In genomic region chr9:108272350-108272899, GRCh38 we compare ENCODE assay signal across 8 cellular contexts.
A peak's percentile ranks its signal among the peaks of the same experiment; 100 is the strongest.
DNase-seq lines count a peak whose midpoint lies in the region; ATAC-seq and TF ChIP-seq lines count a peak whose summit lies in the region.

No MANE protein-coding gene starts in this region.

- ATAC-seq in GM21619 (IDR thresholded peaks at IDR 0.05; ENCODE audit: unreplicated experiment), result peak; percentile 54
- no peak for ATAC-seq in HG03460 (IDR thresholded peaks at IDR 0.05; ENCODE audit: unreplicated experiment)

- DNase-seq in NCI-H345 treated with DMSO at 0.1 percent for 48 hours (lab: John Stamatoyannopoulos, UW; ENCODE audit: unreplicated experiment), result peak; percentile 54
- peak; percentile 7 for DNase-seq in cerebellar cortex (ENCODE audit: low spot score)
- peak; percentile 76 for DNase-seq in kidney tubule cell (ENCODE audit: low spot score)
- peak; percentile 64 for DNase-seq in testis
- no peak for DNase-seq in DMS114 treated with DMSO at 0.1 percent for 48 hours (lab: John Stamatoyannopoulos, UW; ENCODE audit: unreplicated experiment)

- H3K4me3 ChIP-seq in testis, result no peak overlapping the region

- TF ChIP-seq CTCF in C4-2B (conservative IDR thresholded peaks at IDR 0.05) (peak; percentile 84), testis (IDR thresholded peaks at IDR 0.05) (peak; percentile 32 to 64 (median 38))

- H3K36me3 ChIP-seq in testis (ENCODE audit: low read depth, missing control alignments), result no peaks in the 10 kb centered on the region

- WGBS in testis, 2 donors, result 67 to 69% methylated on average over 7 of the region's 7 CpGs

- H3K27me3 ChIP-seq in testis, result no peaks in the 10 kb centered on the region

- intact Hi-C loops in testis (cut with DNase I; ENCODE audit: low total_unique reads), result no loop called here

- H3K27ac ChIP-seq in C4-2B, result peak overlapping the region; percentile 46
- H3K27ac ChIP-seq in testis, result peak overlapping the region in 1 of 2 donors; percentile 22

- H3K9me3 ChIP-seq in testis, result no peaks in the 10 kb centered on the region

- H3K4me1 ChIP-seq in testis, result no peaks in the 10 kb centered on the region

- TF ChIP-seq POLR2A in testis (IDR thresholded peaks at IDR 0.05), result no peak
